15 cellular contexts compared by ENCODE assay signal in the genomic region with DNA sequence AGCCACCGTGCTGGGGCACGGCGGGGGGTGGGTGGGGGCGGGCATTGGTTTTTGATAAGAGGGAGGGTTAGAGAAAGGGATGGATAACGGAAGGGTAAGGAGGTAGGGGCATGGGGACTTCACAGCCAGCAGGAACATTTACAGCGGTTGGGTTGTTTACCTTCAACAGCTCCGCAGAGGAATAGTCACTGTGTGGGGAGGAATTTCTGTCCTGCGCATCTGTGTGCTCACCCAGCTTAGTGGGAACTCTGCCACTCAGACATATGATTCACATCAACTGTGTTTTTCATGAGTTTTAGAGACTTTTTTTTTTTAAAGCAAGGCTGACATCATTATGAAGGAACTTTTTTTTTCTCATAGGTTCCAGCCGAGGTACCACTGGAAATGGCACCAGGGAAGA. TPM values are rescaled to one million over a fixed set of nuclear protein-coding genes. Genes with fewer than 3 reads are reported as not detected.
DNase-seq lines count a peak whose midpoint lies in the region; FAIRE-seq and TF ChIP-seq lines count a peak whose summit lies in the region.
"Had no signal": no experiment of that assay in that cellular context is flagged by ENCODE, and none has a peak within 500 bp of the region (broad histone marks: within the 10 kb centered on the region; RNA-seq: fewer than 3 reads in every experiment).

No MANE protein-coding gene starts in this region.

- H3K4me2 ChIP-seq in mammary epithelial cell (ENCODE audit: insufficient read depth, low read depth, low read length): no peak overlapping the region

- in situ Hi-C loops in mammary epithelial cell (cut with MboI; ENCODE audit: low sequenced_read_pairs in 2 of 2): no loop called here
- in situ Hi-C loops in astrocyte of the cerebellum (cut with HindIII; ENCODE audit: low sequenced_read_pairs): no loop called here

- H3K27ac Mint-ChIP-seq in MCF 10A (ENCODE audit: low read depth, unreplicated experiment): no peak overlapping the region
- H3K27ac Mint-ChIP-seq: nephron had no signal

- no peaks in the 10 kb centered on the region for H3K79me2 ChIP-seq in mammary epithelial cell (ENCODE audit: insufficient read depth, low read length)

- DNase-seq in MCF 10A (ENCODE audit: unreplicated experiment): peak; percentile 23
- no peak for DNase-seq in mammary epithelial cell
- DNase-seq in astrocyte of the cerebellum (ENCODE audit: low read depth): peak; percentile 92
- DNase-seq in urothelium cell line (ENCODE audit: low spot score): peak; percentile 79
- no peak for DNase-seq in substantia nigra (lab: John Stamatoyannopoulos, UW)
- DNase-seq in stimulated activated CD8-positive, alpha-beta memory T cell treated with anti-CD3 and anti-CD28 coated beads, Interleukin-4, amount 100 ng/mL, for 48 hours: no peak
- DNase-seq in DMS79 (lab: John Stamatoyannopoulos, UW): no peak
- DNase-seq: stimulated activated CD4-positive, alpha-beta T cell treated with anti-CD3 and anti-CD28 coated beads, Interleukin-4, amount 100 ng/mL, for 24 hours; T-helper 2 cell had no signal

- TF ChIP-seq CTCF in MCF 10A (IDR thresholded peaks at IDR 0.05; ENCODE audit: unreplicated experiment) (no peak), mammary epithelial cell (conservative IDR thresholded peaks at IDR 0.05 in 1 of 2, IDR thresholded peaks at IDR 0.05 in 1 of 2; ENCODE audit: extremely low read depth in 1 of 2, insufficient read depth in 1 of 2, low read depth in 1 of 2, low read length in 2 of 2) (no peak), astrocyte of the cerebellum (IDR thresholded peaks at IDR 0.05; ENCODE audit: low read depth, low read length, missing control alignments) (no peak)

- H3K36me3 ChIP-seq in mammary epithelial cell (ENCODE audit: insufficient read depth, low read length): no peaks in the 10 kb centered on the region
- H3K36me3 ChIP-seq in iPS-15b (ENCODE audit: control insufficient read depth, insufficient read depth, low read length): no peaks in the 10 kb centered on the region
- H3K36me3 ChIP-seq: tibial nerve had no signal

- H3K27me3 Mint-ChIP-seq in MCF 10A (ENCODE audit: insufficient read depth, unreplicated experiment): peaks cover 36% of the 10 kb centered on the region

- FAIRE-seq in urothelium cell line (lab: Jason Lieb, UNC): no peak
- FAIRE-seq: GM19239, K562 had no signal

- whole genome bisulfite sequencing in mammary epithelial cell (ENCODE audit: low coverage, missing lambda C conversion rate): 53% methylated on average over 6 of the region's 9 CpGs

- no peak overlapping the region for H3K4me3 Mint-ChIP-seq in MCF 10A (ENCODE audit: unreplicated experiment)
- H3K4me3 Mint-ChIP-seq: nephron had no signal

- no peak overlapping the region for H3K4me3 ChIP-seq in mammary epithelial cell (replicated peaks in 1 of 3; ENCODE audit: insufficient read depth in 1 of 3, low read depth in 2 of 3, low read length in 3 of 3)
- H3K4me3 ChIP-seq in astrocyte of the cerebellum (ENCODE audit: low read depth, low read length): no peak overlapping the region
- peak overlapping the region; percentile 18 for H3K4me3 ChIP-seq in iPS-15b (ENCODE audit: low read depth, low read length)
- H3K4me3 ChIP-seq: K562, tibial nerve had no signal

- no TSS peak for BruUV-seq in MCF 10A (replicated peaks; lab: Mats Ljungman, UMichigan)
- no TSS peak for BruUV-seq in mammary epithelial cell (replicated peaks; lab: Mats Ljungman, UMichigan)

- no peaks in the 10 kb centered on the region for H3K9me3 Mint-ChIP-seq in MCF 10A (ENCODE audit: unreplicated experiment)
- H3K9me3 Mint-ChIP-seq: nephron had no signal

- no peaks in the 10 kb centered on the region for H4K20me1 ChIP-seq in mammary epithelial cell (ENCODE audit: insufficient read depth, low read length)

- H3K9ac ChIP-seq in mammary epithelial cell (ENCODE audit: insufficient read depth, low read length) (no peak overlapping the region), iPS-15b (ENCODE audit: low read depth, low read length) (no peak overlapping the region)

- H3K27me3 ChIP-seq in mammary epithelial cell (ENCODE audit: insufficient read depth, low read length) (no peaks in the 10 kb centered on the region), iPS-15b (ENCODE audit: control insufficient read depth, insufficient read depth, low read length) (no peaks in the 10 kb centered on the region)

- no peaks in the 10 kb centered on the region for H3K4me1 Mint-ChIP-seq in MCF 10A (ENCODE audit: insufficient read depth, unreplicated experiment)

- H2AFZ ChIP-seq in mammary epithelial cell (ENCODE audit: low read depth, low read length): no peak overlapping the region

- H3K4me1 ChIP-seq in mammary epithelial cell (ENCODE audit: insufficient read depth, low read length) (no peaks in the 10 kb centered on the region), iPS-15b (ENCODE audit: control insufficient read depth, insufficient read depth, low read length) (no peaks in the 10 kb centered on the region)
- H3K4me1 ChIP-seq: tibial nerve had no signal

- intact Hi-C loops in MCF 10A (cut with micrococcal nuclease) (no loop called here), mammary epithelial cell (cut with micrococcal nuclease) (no loop called here)

- H3K27ac ChIP-seq in mammary epithelial cell (ENCODE audit: insufficient read depth, low read depth, low read length): no peak overlapping the region
- no peak overlapping the region for H3K27ac ChIP-seq in substantia nigra (ENCODE audit: low read depth, low read length, poor library complexity, severe bottlenecking)
- H3K27ac ChIP-seq: tibial nerve had no signal

- no peaks in the 10 kb centered on the region for H3K36me3 Mint-ChIP-seq in MCF 10A (ENCODE audit: insufficient read depth, unreplicated experiment)

- CTCF ChIA-PET in MCF 10A (lab: Yijun Ruan, JAX): interaction anchor here (0.6 to 0.7 kb wide), 4 partner anchors 18 to 690 kb away, joined by 3 to 5 read pairs (median 3); no protein-coding TSS in a partner anchor
- CTCF ChIA-PET in mammary epithelial cell (lab: Charles Lee; ENCODE audit: low non-redundant PET): no interaction called here

- dilution Hi-C loops in mammary epithelial cell (cut with HindIII; ENCODE audit: low sequenced_read_pairs): no loop called here

- H3K9me3 ChIP-seq in mammary epithelial cell (replicated peaks; ENCODE audit: insufficient read depth, low read length) (no peaks in the 10 kb centered on the region), iPS-15b (ENCODE audit: control insufficient read depth, insufficient read depth, low read length) (no peaks in the 10 kb centered on the region)
- H3K9me3 ChIP-seq: tibial nerve had no signal

- POLR2A ChIA-PET in MCF 10A (lab: Yijun Ruan, JAX): interaction anchor here (0.7 kb wide), 2 partner anchors 29 to 122 kb away, joined by 3 to 6 read pairs; no protein-coding TSS in a partner anchor

RNA-seq across cellular contexts. Expression of gene CHRD, which starts 19.6 kb away (rescaled TPM):
- total RNA-seq in MCF 10A (2022): not detected in 2 replicates
- total RNA-seq in mammary epithelial cell: not detected
- polyA plus RNA-seq in mammary epithelial cell: not detected
- polyA minus RNA-seq in mammary epithelial cell: not detected

RNA-seq across cellular contexts. Expression of gene THPO, which starts 21.4 kb away (rescaled TPM):
- not detected in 2 replicates for total RNA-seq in MCF 10A (2022)
- total RNA-seq in mammary epithelial cell: not detected
- not detected for polyA plus RNA-seq in mammary epithelial cell
- not detected for polyA minus RNA-seq in mammary epithelial cell
- total RNA-seq: A673 had no signal

RNA-seq across cellular contexts. Expression of gene POLR2H, which starts 37.9 kb away (rescaled TPM):
- total RNA-seq in MCF 10A (2022) (81.5 and 91.5 TPM in 2 replicates), mammary epithelial cell (10 to 100 TPM; 41.7 to 78.2 TPM)
- polyA plus RNA-seq in mammary epithelial cell: 169 TPM
- polyA minus RNA-seq in mammary epithelial cell: 107 TPM

RNA-seq across cellular contexts. Expression of gene CLCN2, which starts 38.0 kb away (rescaled TPM):
- 4.5 and 5.5 TPM in 2 replicates for total RNA-seq in MCF 10A (2022)
- 10 to 100 TPM in 1 of 2 donors, 1 to 10 TPM in 1; 5.7 to 10.7 TPM for total RNA-seq in mammary epithelial cell
- 5.1 TPM for polyA plus RNA-seq in mammary epithelial cell
- polyA minus RNA-seq in mammary epithelial cell: 6.6 TPM

Comparison
In these comparisons a context has a peak if more than half of its experiments do, and no peak if none do; other contexts are left out.
1. DNase-seq: peak in MCF 10A (single experiment), astrocyte of the cerebellum (single experiment) and urothelium cell line (single experiment); none in mammary epithelial cell (single experiment), substantia nigra (0 of 49), stimulated activated CD8-positive, alpha-beta memory T cell treated with anti-CD3 and anti-CD28 coated beads, Interleukin-4, amount 100 ng/mL, for 48 hours (single experiment) and DMS79 (single experiment).